In the genomic region with DNA sequence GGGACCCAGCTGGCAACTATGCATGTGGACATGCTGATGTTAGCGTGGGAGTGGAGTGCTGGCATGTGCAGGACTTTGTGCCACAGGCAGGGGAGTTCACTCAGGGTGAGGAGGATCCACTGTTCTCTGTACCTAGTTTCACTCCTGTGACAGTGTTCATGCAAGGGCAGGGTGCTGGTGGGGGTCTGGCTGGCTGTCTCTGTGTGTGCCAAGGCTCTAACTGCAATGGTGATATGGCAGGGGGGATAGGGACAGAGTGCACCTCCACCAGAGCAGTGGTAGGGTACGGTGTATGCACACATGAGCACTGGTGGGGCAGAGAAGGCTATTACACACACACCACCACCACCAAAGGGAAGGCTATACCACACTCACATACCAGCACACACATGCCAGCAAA, we compare ENCODE assay signal across 25 cellular contexts.
"Had no signal": no experiment of that assay in that cellular context is flagged by ENCODE, and none has a peak within 500 bp of the region (broad histone marks: within the 10 kb centered on the region; RNA-seq: fewer than 3 reads in every experiment).

No MANE protein-coding gene starts in this region.

- FAIRE-seq: urothelium cell line had no signal

- H3K4me2 ChIP-seq: hepatocyte had no signal

- H3K79me2 ChIP-seq: hepatocyte had no signal

- H2AFZ ChIP-seq: hepatocyte had no signal

- H3K27ac ChIP-seq: heart right ventricle, hepatocyte, neutrophil, ovary, right atrium auricular region, right lobe of liver, skin epidermis, stomach, testis, thyroid gland, transverse colon, upper lobe of left lung had no signal

- H3K4me3 ChIP-seq: heart right ventricle, hepatocyte, ovary, right atrium auricular region, right lobe of liver, skin epidermis, stomach, testis, thyroid gland, transverse colon, upper lobe of left lung had no signal

- H3K9me3 ChIP-seq: neutrophil, right atrium auricular region, right lobe of liver, testis, thyroid gland, transverse colon, upper lobe of left lung had no signal

- ATAC-seq: heart right ventricle; left cardiac atrium; left lobe of liver; naive thymus-derived CD8-positive, alpha-beta T cell; stimulated activated naive B cell treated with anti-CD40 and anti-IgM and Interleukin-4, amounts not matched to agents 10 μg/mL and 1 μg/mL and 100 μg/mL, for 72 hours; stimulated activated naive CD8-positive, alpha-beta T cell treated with anti-CD3 and anti-CD28 coated beads, Interleukin-15, Interleukin-2, amounts not matched to agents 100 U/mL and 50 U/mL, for 24 hours had no signal

- H3K27me3 ChIP-seq: heart right ventricle, hepatocyte, neutrophil, ovary, right atrium auricular region, right lobe of liver, stomach, testis, thyroid gland, transverse colon, upper lobe of left lung had no signal

- H3K36me3 ChIP-seq: heart right ventricle, neutrophil, ovary, right atrium auricular region, right lobe of liver, stomach, thyroid gland, transverse colon, upper lobe of left lung had no signal

- DNase-seq: heart right ventricle; islet precursor cell; kidney glomerular epithelial cell; left cardiac atrium; naive thymus-derived CD8-positive, alpha-beta T cell; occipital lobe; ovary; stimulated activated CD4-positive, alpha-beta T cell treated with anti-CD3 and anti-CD28 coated beads, Interleukin-12 subunit alpha, Interleukin-12 subunit beta, amount 100 ng/mL, for 4 hours; stimulated activated CD4-positive, alpha-beta T cell treated with anti-CD3 and anti-CD28 coated beads, Interleukin-15, amount 100 ng/mL, for 24 hours; stimulated activated CD4-positive, alpha-beta T cell treated with anti-CD3 and anti-CD28 coated beads, Interleukin-2, amount 100 ng/mL, for 24 hours; stimulated activated CD4-positive, alpha-beta T cell treated with anti-CD3 and anti-CD28 coated beads, Interleukin-4, amount 100 ng/mL, for 1 hour; stimulated activated naive B cell treated with anti-CD40 and anti-IgM and Interleukin-4, amounts not matched to agents 10 μg/mL and 1 μg/mL and 100 μg/mL, for 72 hours; stimulated activated naive CD8-positive, alpha-beta T cell treated with anti-CD3 and anti-CD28 coated beads, Interleukin-15, Interleukin-2, amounts not matched to agents 100 U/mL and 50 U/mL, for 24 hours; stomach; testis; thyroid gland; transverse colon had no signal

- H3K4me1 ChIP-seq: heart right ventricle, right atrium auricular region, right lobe of liver, stomach, testis, thyroid gland, transverse colon, upper lobe of left lung had no signal
